ENCODE assay signal across 28 cellular contexts in the genomic region with DNA sequence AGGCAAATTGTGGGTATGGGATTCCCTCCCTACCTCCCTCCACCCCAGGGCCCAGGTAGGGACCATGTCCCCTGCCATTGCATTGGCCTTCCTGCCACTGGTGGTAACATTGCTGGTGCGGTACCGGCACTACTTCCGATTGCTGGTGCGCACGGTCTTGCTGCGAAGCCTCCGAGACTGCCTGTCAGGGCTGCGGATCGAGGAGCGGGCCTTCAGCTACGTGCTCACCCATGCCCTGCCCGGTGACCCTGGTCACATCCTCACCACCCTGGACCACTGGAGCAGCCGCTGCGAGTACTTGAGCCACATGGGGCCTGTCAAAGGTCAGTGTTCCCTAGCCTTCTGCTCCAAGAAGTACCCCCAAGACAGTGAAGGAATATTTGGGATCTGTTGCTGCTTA. TPM values are rescaled to one million over a fixed set of nuclear protein-coding genes. Genes with fewer than 3 reads are reported as not detected.
DNase-seq lines count a peak whose midpoint lies in the region; ATAC-seq and TF ChIP-seq lines count a peak whose summit lies in the region.
"Had no signal": no experiment of that assay in that cellular context is flagged by ENCODE, and none has a peak within 500 bp of the region (broad histone marks: within the 10 kb centered on the region; RNA-seq: fewer than 3 reads in every experiment).

A gene with protein sequence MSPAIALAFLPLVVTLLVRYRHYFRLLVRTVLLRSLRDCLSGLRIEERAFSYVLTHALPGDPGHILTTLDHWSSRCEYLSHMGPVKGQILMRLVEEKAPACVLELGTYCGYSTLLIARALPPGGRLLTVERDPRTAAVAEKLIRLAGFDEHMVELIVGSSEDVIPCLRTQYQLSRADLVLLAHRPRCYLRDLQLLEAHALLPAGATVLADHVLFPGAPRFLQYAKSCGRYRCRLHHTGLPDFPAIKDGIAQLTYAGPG (plus strand): TSS at position 37 of the 400 bp plus-strand sequence. CDS start 28 bp downstream, at position 65.

- H3K27ac Mint-ChIP-seq in CD4-positive, CD25-positive, alpha-beta regulatory T cell = peak within 1 kb of the TSS; percentile 83 to 98 (median 96)
- peak within 1 kb of the TSS; percentile 52 for H3K27ac Mint-ChIP-seq in endothelial cell (ENCODE audit: unreplicated experiment)

- H2AK9ac ChIP-seq in IMR-90 (replicated peaks; ENCODE audit: low read depth, low read length, poor library complexity) = peak within 1 kb of the TSS; percentile 68

- H2BK5ac ChIP-seq in IMR-90 (ENCODE audit: low read depth, low read length, poor library complexity, severe bottlenecking) = no peak within 1 kb of the TSS

- POLR2A ChIA-PET in IMR-90 (lab: Charles Lee; ENCODE audit: unreplicated experiment) = no interaction called here

- in situ Hi-C loops in IMR-90 (cut with MboI; ENCODE audit: low sequenced_read_pairs) = no loop called here

- no peak for ATAC-seq in CD4-positive, CD25-positive, alpha-beta regulatory T cell (ENCODE audit: low read depth in 2 of 2)
- ATAC-seq in IMR-90 (ENCODE audit: low read depth) = no peak
- no peak for ATAC-seq in GM18907 (IDR thresholded peaks at IDR 0.05; ENCODE audit: unreplicated experiment)
- no peak for ATAC-seq in psoas muscle
- ATAC-seq: GM23338, left cardiac atrium, Right ventricle myocardium inferior had no signal

- H3K36me3 ChIP-seq in CD4-positive, CD25-positive, alpha-beta regulatory T cell (ENCODE audit: control insufficient read depth, insufficient read depth, low read length) = peaks cover 18% of the 10 kb centered on the region
- H3K36me3 ChIP-seq in IMR-90 (ENCODE audit: control insufficient read depth, insufficient read depth, low read length) = peaks cover 2% of the 10 kb centered on the region; the same call in 1 of the 2 replicates
- no peaks in the 10 kb centered on the region for H3K36me3 ChIP-seq in neutrophil
- H3K36me3 ChIP-seq in psoas muscle (ENCODE audit: insufficient read depth in 1 of 2, low read depth in 1 of 2) = peaks cover 0 to 19% of the 10 kb centered on the region in 2 donors
- H3K36me3 ChIP-seq: prostate gland had no signal

- peaks cover 22 to 46% (median 30%) of the 10 kb centered on the region in 4 donors for H3K4me1 Mint-ChIP-seq in CD4-positive, CD25-positive, alpha-beta regulatory T cell
- H3K4me1 Mint-ChIP-seq in endothelial cell (ENCODE audit: unreplicated experiment) = peaks cover 28% of the 10 kb centered on the region

- no peak within 1 kb of the TSS for H2BK15ac ChIP-seq in IMR-90 (ENCODE audit: low read depth, low read length)

- H4K20me1 ChIP-seq in IMR-90 (ENCODE audit: insufficient read depth, low read length) = no peaks in the 10 kb centered on the region; the same call in 1 of the 2 replicates

- TF ChIP-seq POLR2A in IMR-90 (IDR thresholded peaks at IDR 0.05; ENCODE audit: low read depth, low read length) = no peak

- dilution Hi-C loops in IMR-90 (cut with HindIII; ENCODE audit: low sequenced_read_pairs, unreplicated experiment) = no loop called here

- BruUV-seq in IMR-90 (replicated peaks; lab: Mats Ljungman, UMichigan) = no TSS peak

- H2BK20ac ChIP-seq in IMR-90 (ENCODE audit: low read depth, low read length) = no peak within 1 kb of the TSS

- no peaks in the 10 kb centered on the region for H3K27me3 Mint-ChIP-seq in CD4-positive, CD25-positive, alpha-beta regulatory T cell
- peaks cover 27% of the 10 kb centered on the region for H3K27me3 Mint-ChIP-seq in endothelial cell (ENCODE audit: unreplicated experiment)
- H3K27me3 Mint-ChIP-seq: memory B cell had no signal

- H3K4me3 ChIP-seq in CD4-positive, CD25-positive, alpha-beta regulatory T cell (ENCODE audit: low read depth, low read length) = no peak within 1 kb of the TSS
- H3K4me3 ChIP-seq in IMR-90 (ENCODE audit: insufficient read depth, low read depth, low read length) (no peak within 1 kb of the TSS), neutrophil (ENCODE audit: low read depth in 1 of 2, low read length in 1 of 2) (no peak within 1 kb of the TSS), psoas muscle (no peak within 1 kb of the TSS)
- H3K4me3 ChIP-seq: coronary artery, GM23338, prostate gland had no signal

- no peak within 1 kb of the TSS for H3K18ac ChIP-seq in IMR-90 (ENCODE audit: low read depth, low read length)

- DNase-seq in CD4-positive, CD25-positive, alpha-beta regulatory T cell = no peak
- no peak for DNase-seq in IMR-90
- DNase-seq in endothelial cell (ENCODE audit: low spot score) = no peak
- DNase-seq in NAMALWA (ENCODE audit: low spot score) = no peak
- DNase-seq in psoas muscle = no peak
- no peak for DNase-seq in NK-92 (lab: John Stamatoyannopoulos, UW; ENCODE audit: unreplicated experiment)
- DNase-seq: activated CD4-positive, alpha-beta T cell treated with anti-CD3 and anti-CD28 coated beads for 4 hours; activated CD8-positive, alpha-beta memory T cell treated with anti-CD3 and anti-CD28 coated beads, Interleukin-2, amount 50 U/mL, for 48 hours; activated effector memory CD4-positive, alpha-beta T cell treated with anti-CD3 and anti-CD28 coated beads, Interleukin-2, amount 50 U/mL, for 16 hours; amniotic stem cell; DMS79; head of caudate nucleus; left cardiac atrium; NCI-H1048; NCI-H187 treated with DMSO at 0.1 percent for 48 hours; NCI-H748 treated with DMSO at 0.1 percent for 48 hours; stimulated activated CD4-positive, alpha-beta T cell treated with anti-CD3 and anti-CD28 coated beads, Interleukin-2, amount 100 ng/mL, for 24 hours; stimulated activated naive CD4-positive, alpha-beta T cell treated with Interleukin-2 at 50 U/mL for 16 hours had no signal

- H3K27me3 ChIP-seq in CD4-positive, CD25-positive, alpha-beta regulatory T cell (ENCODE audit: control insufficient read depth, insufficient read depth, low read length) = no peaks in the 10 kb centered on the region
- H3K27me3 ChIP-seq in IMR-90 (ENCODE audit: control insufficient read depth, insufficient read depth, low read length) (no peaks in the 10 kb centered on the region), neutrophil (no peaks in the 10 kb centered on the region), psoas muscle (ENCODE audit: insufficient read depth in 3 of 3, low read length in 2 of 3) (no peaks in the 10 kb centered on the region)

- H3K9me3 Mint-ChIP-seq in CD4-positive, CD25-positive, alpha-beta regulatory T cell = peaks cover 0 to 1% (median 0%) of the 10 kb centered on the region in 7 donors
- no peaks in the 10 kb centered on the region for H3K9me3 Mint-ChIP-seq in endothelial cell (ENCODE audit: unreplicated experiment)
- H3K9me3 Mint-ChIP-seq: GM23338, memory B cell had no signal

- CTCF ChIA-PET in IMR-90 (lab: Yijun Ruan, JAX) = no interaction called here

- no peak within 1 kb of the TSS for H3K56ac ChIP-seq in IMR-90 (ENCODE audit: extremely low read depth, insufficient read depth, low read length)

- peak within 1 kb of the TSS in 2 of 4 donors; percentile 43 to 92 for H3K4me3 Mint-ChIP-seq in CD4-positive, CD25-positive, alpha-beta regulatory T cell
- peak within 1 kb of the TSS; percentile 31 for H3K4me3 Mint-ChIP-seq in endothelial cell (ENCODE audit: unreplicated experiment)

- TF ChIP-seq CTCF in IMR-90 (conservative IDR thresholded peaks at IDR 0.05; ENCODE audit: low read depth, low read length) (no peak), endothelial cell (IDR thresholded peaks at IDR 0.05; ENCODE audit: unreplicated experiment) (no peak), neutrophil (IDR thresholded peaks at IDR 0.05) (no peak), psoas muscle (IDR thresholded peaks at IDR 0.05) (no peak)

- H3K4me2 ChIP-seq in IMR-90 (ENCODE audit: low read depth, low read length) = no peak within 1 kb of the TSS
- H3K4me2 ChIP-seq: GM23338 had no signal

- H4K5ac ChIP-seq in IMR-90 (ENCODE audit: low read depth, low read length) = no peak within 1 kb of the TSS

- 99% methylated on average over 10 of the region's 14 CpGs; no CpG with 5 or more reads in 1 of the 2 experiments for WGBS in IMR-90 (ENCODE audit: extremely low coverage in 2 of 2, insufficient read length in 1 of 2), 2 experiments
- WGBS in psoas muscle, 3 donors = 92 to 96% (median 95%) methylated on average over 14 of the region's 14 CpGs

- no peak within 1 kb of the TSS for H3K14ac ChIP-seq in IMR-90 (replicated peaks; ENCODE audit: low read depth, low read length)

- no peak for TF ChIP-seq RAD21 in IMR-90 (IDR thresholded peaks at IDR 0.05; ENCODE audit: low read length)

- H2AK5ac ChIP-seq in IMR-90 (ENCODE audit: low read depth, low read length) = peak within 1 kb of the TSS; percentile 5; the same call in 1 of the 2 replicates

- H2BK120ac ChIP-seq in IMR-90 (ENCODE audit: low read depth, low read length) = no peak within 1 kb of the TSS

- no peak within 1 kb of the TSS for H3K9ac ChIP-seq in IMR-90 (ENCODE audit: low read depth, low read length)

- intact Hi-C loops in IMR-90 (cut with micrococcal nuclease) = no loop called here
- intact Hi-C loops in psoas muscle (cut with DNase I) = no loop called here

- peaks cover 24% of the 10 kb centered on the region for H3K4me1 ChIP-seq in CD4-positive, CD25-positive, alpha-beta regulatory T cell (ENCODE audit: control insufficient read depth, insufficient read depth, low read length, poor library complexity, severe bottlenecking)
- H3K4me1 ChIP-seq in IMR-90 (ENCODE audit: control insufficient read depth, insufficient read depth, low read length) (peaks cover 8% of the 10 kb centered on the region), neutrophil (ENCODE audit: control insufficient read depth in 1 of 2, insufficient read depth in 1 of 2, low read depth in 1 of 2, low read length in 1 of 2) (peaks cover 29 to 31% of the 10 kb centered on the region in 2 experiments), psoas muscle (peaks cover 22% of the 10 kb centered on the region)

- H3K9me3 ChIP-seq in CD4-positive, CD25-positive, alpha-beta regulatory T cell (ENCODE audit: control insufficient read depth in 2 of 2, low read length in 2 of 2) = no peaks in the 10 kb centered on the region
- H3K9me3 ChIP-seq in IMR-90 (ENCODE audit: control insufficient read depth, insufficient read depth, low read length) = no peaks in the 10 kb centered on the region
- H3K9me3 ChIP-seq in neutrophil = no peaks in the 10 kb centered on the region
- no peaks in the 10 kb centered on the region for H3K9me3 ChIP-seq in psoas muscle
- H3K9me3 ChIP-seq: prostate gland had no signal

- H3K36me3 Mint-ChIP-seq in CD4-positive, CD25-positive, alpha-beta regulatory T cell = peaks cover 23% of the 10 kb centered on the region
- peaks cover 24% of the 10 kb centered on the region for H3K36me3 Mint-ChIP-seq in endothelial cell (ENCODE audit: low read depth, unreplicated experiment)

- no peak within 1 kb of the TSS for H3K27ac ChIP-seq in CD4-positive, CD25-positive, alpha-beta regulatory T cell (ENCODE audit: insufficient read depth, low read length, poor library complexity, severe bottlenecking)
- H3K27ac ChIP-seq in IMR-90 (ENCODE audit: insufficient read depth, low read length) = no peak within 1 kb of the TSS
- peak within 1 kb of the TSS; percentile 95 for H3K27ac ChIP-seq in neutrophil
- H3K27ac ChIP-seq in psoas muscle = no peak within 1 kb of the TSS
- H3K27ac ChIP-seq: coronary artery had no signal

- peak within 1 kb of the TSS; percentile 8 for H2AFZ ChIP-seq in IMR-90 (replicated peaks; ENCODE audit: low read length, poor library complexity)
- H2AFZ ChIP-seq: GM23338 had no signal

- no peak within 1 kb of the TSS for H4K91ac ChIP-seq in IMR-90 (ENCODE audit: insufficient read depth, low read depth, low read length)

- H3K23ac ChIP-seq in IMR-90 (ENCODE audit: low read depth, low read length) = no peak within 1 kb of the TSS

- H4K8ac ChIP-seq in IMR-90 (ENCODE audit: low read depth in 2 of 2, low read length in 2 of 2) = no peak within 1 kb of the TSS; a peak in 1 of 4 replicates

- peaks cover 23% of the 10 kb centered on the region for H3K9me1 ChIP-seq in IMR-90 (ENCODE audit: insufficient read depth, low read length)

- no peak within 1 kb of the TSS for H3K4ac ChIP-seq in IMR-90 (ENCODE audit: low read depth, low read length)

- peaks cover 17 to 31% of the 10 kb centered on the region in 2 experiments for H3K79me1 ChIP-seq in IMR-90 (ENCODE audit: low read depth in 1 of 2, low read length in 2 of 2)

RNA-seq across cellular contexts. Expression of the gene that starts here (rescaled TPM):
- total RNA-seq in CD4-positive, CD25-positive, alpha-beta regulatory T cell = not detected
- not detected for polyA plus RNA-seq in CD4-positive, CD25-positive, alpha-beta regulatory T cell
- total RNA-seq in IMR-90 (2012; rRNA removed) (not detected in 2 replicates), endothelial cell (ENCODE audit: unreplicated experiment) (not detected), psoas muscle (not detected)
- polyA plus RNA-seq in IMR-90 (2012; rRNA removed) (not detected in 2 replicates), psoas muscle (not detected)
- 0.05 TPM in 1 of 2 replicates, not detected in the other for polyA plus RNA-seq in IMR-90 (2012; cell fraction: cytosol; rRNA removed)
- polyA plus RNA-seq in IMR-90 (2012; cell fraction: nucleus; rRNA removed; ENCODE audit: low replicate concordance) = 0.39 and 0.64 TPM in 2 replicates
- total RNA-seq: bronchial epithelial cell, GM23338, left cardiac atrium, LHCN-M2, prostate gland, Right ventricle myocardium inferior had no signal
- polyA plus RNA-seq: GM23338, thymus had no signal
